1 cellular context compared by ENCODE assay signal in the genomic region with DNA sequence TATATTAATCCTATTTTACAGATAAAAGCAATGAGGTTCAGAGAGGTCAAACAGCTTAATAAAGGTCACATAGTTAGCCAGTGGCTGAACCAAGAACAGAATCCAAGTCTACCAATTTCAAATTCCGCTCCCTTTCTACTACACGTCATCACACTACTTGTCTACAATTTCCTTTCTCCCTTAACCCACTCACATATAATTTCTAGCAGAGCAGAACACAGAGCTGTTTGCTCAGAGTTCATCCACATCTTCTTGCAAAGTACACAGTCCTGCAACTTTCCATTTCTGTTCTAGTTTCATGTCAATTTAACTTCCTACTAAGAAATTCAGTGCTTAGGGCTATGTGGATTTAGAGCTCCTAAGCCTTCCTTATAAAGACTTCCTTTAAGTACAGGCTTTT.
TF ChIP-seq lines count a peak whose summit lies in the region.

No MANE protein-coding gene starts in this region.

TF ChIP-seq in liver, 16 proteins besides CTCF, POLR2A, EP300 and RAD21 (continued from another document):
- TF ChIP-seq, protein P1, sequence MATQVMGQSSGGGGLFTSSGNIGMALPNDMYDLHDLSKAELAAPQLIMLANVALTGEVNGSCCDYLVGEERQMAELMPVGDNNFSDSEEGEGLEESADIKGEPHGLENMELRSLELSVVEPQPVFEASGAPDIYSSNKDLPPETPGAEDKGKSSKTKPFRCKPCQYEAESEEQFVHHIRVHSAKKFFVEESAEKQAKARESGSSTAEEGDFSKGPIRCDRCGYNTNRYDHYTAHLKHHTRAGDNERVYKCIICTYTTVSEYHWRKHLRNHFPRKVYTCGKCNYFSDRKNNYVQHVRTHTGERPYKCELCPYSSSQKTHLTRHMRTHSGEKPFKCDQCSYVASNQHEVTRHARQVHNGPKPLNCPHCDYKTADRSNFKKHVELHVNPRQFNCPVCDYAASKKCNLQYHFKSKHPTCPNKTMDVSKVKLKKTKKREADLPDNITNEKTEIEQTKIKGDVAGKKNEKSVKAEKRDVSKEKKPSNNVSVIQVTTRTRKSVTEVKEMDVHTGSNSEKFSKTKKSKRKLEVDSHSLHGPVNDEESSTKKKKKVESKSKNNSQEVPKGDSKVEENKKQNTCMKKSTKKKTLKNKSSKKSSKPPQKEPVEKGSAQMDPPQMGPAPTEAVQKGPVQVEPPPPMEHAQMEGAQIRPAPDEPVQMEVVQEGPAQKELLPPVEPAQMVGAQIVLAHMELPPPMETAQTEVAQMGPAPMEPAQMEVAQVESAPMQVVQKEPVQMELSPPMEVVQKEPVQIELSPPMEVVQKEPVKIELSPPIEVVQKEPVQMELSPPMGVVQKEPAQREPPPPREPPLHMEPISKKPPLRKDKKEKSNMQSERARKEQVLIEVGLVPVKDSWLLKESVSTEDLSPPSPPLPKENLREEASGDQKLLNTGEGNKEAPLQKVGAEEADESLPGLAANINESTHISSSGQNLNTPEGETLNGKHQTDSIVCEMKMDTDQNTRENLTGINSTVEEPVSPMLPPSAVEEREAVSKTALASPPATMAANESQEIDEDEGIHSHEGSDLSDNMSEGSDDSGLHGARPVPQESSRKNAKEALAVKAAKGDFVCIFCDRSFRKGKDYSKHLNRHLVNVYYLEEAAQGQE (IDR thresholded peaks at IDR 0.05), result no peak
- TF ChIP-seq, protein P2, sequence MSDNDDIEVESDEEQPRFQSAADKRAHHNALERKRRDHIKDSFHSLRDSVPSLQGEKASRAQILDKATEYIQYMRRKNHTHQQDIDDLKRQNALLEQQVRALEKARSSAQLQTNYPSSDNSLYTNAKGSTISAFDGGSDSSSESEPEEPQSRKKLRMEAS (IDR thresholded peaks at IDR 0.05), result peak; percentile 17
- peak; percentile 28 for TF ChIP-seq SP1 (IDR thresholded peaks at IDR 0.05)
- peak; percentile 27 to 40 for TF ChIP-seq RXRA (IDR thresholded peaks at IDR 0.05)
- TF ChIP-seq GABPA (IDR thresholded peaks at IDR 0.05 in 1 of 2, conservative IDR thresholded peaks at IDR 0.05 in 1 of 2), result no peak
- TF ChIP-seq YY1 (IDR thresholded peaks at IDR 0.05), result no peak
- TF ChIP-seq TAF1 (conservative IDR thresholded peaks at IDR 0.05), result no peak
- TF ChIP-seq, protein P3, sequence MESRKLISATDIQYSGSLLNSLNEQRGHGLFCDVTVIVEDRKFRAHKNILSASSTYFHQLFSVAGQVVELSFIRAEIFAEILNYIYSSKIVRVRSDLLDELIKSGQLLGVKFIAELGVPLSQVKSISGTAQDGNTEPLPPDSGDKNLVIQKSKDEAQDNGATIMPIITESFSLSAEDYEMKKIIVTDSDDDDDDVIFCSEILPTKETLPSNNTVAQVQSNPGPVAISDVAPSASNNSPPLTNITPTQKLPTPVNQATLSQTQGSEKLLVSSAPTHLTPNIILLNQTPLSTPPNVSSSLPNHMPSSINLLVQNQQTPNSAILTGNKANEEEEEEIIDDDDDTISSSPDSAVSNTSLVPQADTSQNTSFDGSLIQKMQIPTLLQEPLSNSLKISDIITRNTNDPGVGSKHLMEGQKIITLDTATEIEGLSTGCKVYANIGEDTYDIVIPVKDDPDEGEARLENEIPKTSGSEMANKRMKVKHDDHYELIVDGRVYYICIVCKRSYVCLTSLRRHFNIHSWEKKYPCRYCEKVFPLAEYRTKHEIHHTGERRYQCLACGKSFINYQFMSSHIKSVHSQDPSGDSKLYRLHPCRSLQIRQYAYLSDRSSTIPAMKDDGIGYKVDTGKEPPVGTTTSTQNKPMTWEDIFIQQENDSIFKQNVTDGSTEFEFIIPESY (IDR thresholded peaks at IDR 0.05), result no peak
- TF ChIP-seq HNF4G (IDR thresholded peaks at IDR 0.05), result no peak
- no peak for TF ChIP-seq EGR1 (IDR thresholded peaks at IDR 0.05; ENCODE audit: low read depth in 2 of 2)
- TF ChIP-seq JUND (IDR thresholded peaks at IDR 0.05), result peak in 1 of 2 donors; percentile 17
- TF ChIP-seq NR2F2 (IDR thresholded peaks at IDR 0.05), result no peak
- peak; percentile 35 to 36 for TF ChIP-seq HNF4A (conservative IDR thresholded peaks at IDR 0.05)
- TF ChIP-seq, protein P4, sequence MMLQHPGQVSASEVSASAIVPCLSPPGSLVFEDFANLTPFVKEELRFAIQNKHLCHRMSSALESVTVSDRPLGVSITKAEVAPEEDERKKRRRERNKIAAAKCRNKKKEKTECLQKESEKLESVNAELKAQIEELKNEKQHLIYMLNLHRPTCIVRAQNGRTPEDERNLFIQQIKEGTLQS (IDR thresholded peaks at IDR 0.05), result no peak
